ENCODE assay signal across 8 cellular contexts in genomic region chr19:13024126-13024957, GRCh38. TPM values are rescaled to one million over a fixed set of nuclear protein-coding genes. Genes with fewer than 3 reads are reported as not detected.
DNase-seq lines count a peak whose midpoint lies in the region; ATAC-seq and TF ChIP-seq lines count a peak whose summit lies in the region.

No MANE protein-coding gene starts in this region.

- intact Hi-C loops in Calu3 (cut with micrococcal nuclease; ENCODE audit: unreplicated experiment): no loop called here
- intact Hi-C loops in posterior vena cava (cut with DNase I): loop anchor here in 1 of 2 donors (5.0 kb wide), 1 partner anchor 232 kb away; the partner anchor contains the start of gene JUNB
- intact Hi-C loops in PC-9 (cut with micrococcal nuclease; ENCODE audit: unreplicated experiment): no loop called here

- DNase-seq in Calu3 (no peak), NCI-H748 treated with DMSO at 0.1 percent for 48 hours (lab: John Stamatoyannopoulos, UW) (peak; percentile 23), endothelial cell (ENCODE audit: low spot score) (no peak), posterior vena cava (ENCODE audit: low spot score) (peak; percentile 73), PC-9 (no peak), NCI-H1930 (lab: John Stamatoyannopoulos, UW) (no peak)

- H3K4me2 ChIP-seq in PC-9: no peak overlapping the region

- no peaks in the 10 kb centered on the region for H4K20me1 ChIP-seq in PC-9 (ENCODE audit: insufficient read depth)

- no peaks in the 10 kb centered on the region for H3K79me2 ChIP-seq in PC-9 (ENCODE audit: low read depth)

- H3K4me1 Mint-ChIP-seq in Calu3 (ENCODE audit: low read depth, unreplicated experiment) (peaks cover 27% of the 10 kb centered on the region), endothelial cell (ENCODE audit: unreplicated experiment) (peaks cover 85% of the 10 kb centered on the region)

- CTCF ChIA-PET in Calu3 (lab: Charles Lee) (no interaction called here), PC-9 (lab: Charles Lee) (no interaction called here)

- H3K36me3 Mint-ChIP-seq in Calu3 (ENCODE audit: insufficient read depth, unreplicated experiment) (peaks cover 7% of the 10 kb centered on the region), endothelial cell (ENCODE audit: low read depth, unreplicated experiment) (peaks cover 5% of the 10 kb centered on the region)

- H3K4me1 ChIP-seq in PC-9 (replicated peaks; ENCODE audit: insufficient read depth): no peaks in the 10 kb centered on the region

- BruUV-seq in Calu3 (replicated peaks; lab: Mats Ljungman, UMichigan): no TSS peak
- BruUV-seq in PC-9 (replicated peaks; lab: Mats Ljungman, UMichigan): no TSS peak

- no peaks in the 10 kb centered on the region for H3K9me2 ChIP-seq in PC-9 (ENCODE audit: insufficient read depth)

- POLR2A ChIA-PET in PC-9 (lab: Charles Lee; ENCODE audit: unreplicated experiment): no interaction called here

- H2AFZ ChIP-seq in PC-9: no peak overlapping the region

- peaks cover 5% of the 10 kb centered on the region; the same call in 1 of the 2 replicates for H3F3A ChIP-seq in PC-9 (ENCODE audit: insufficient read depth, low read depth)

- no peaks in the 10 kb centered on the region for H3K27me3 Mint-ChIP-seq in Calu3 (ENCODE audit: unreplicated experiment)
- H3K27me3 Mint-ChIP-seq in endothelial cell (ENCODE audit: unreplicated experiment): peaks cover 25% of the 10 kb centered on the region

- TF ChIP-seq CTCF in Calu3 (IDR thresholded peaks at IDR 0.05; ENCODE audit: unreplicated experiment) (no peak), endothelial cell (IDR thresholded peaks at IDR 0.05; ENCODE audit: unreplicated experiment) (no peak), PC-9 (conservative IDR thresholded peaks at IDR 0.05) (no peak)

- ATAC-seq in HG02763 (IDR thresholded peaks at IDR 0.05; ENCODE audit: unreplicated experiment) (no peak), GM18868 (IDR thresholded peaks at IDR 0.05; ENCODE audit: unreplicated experiment) (no peak)

- H3K27me3 ChIP-seq in PC-9 (ENCODE audit: insufficient read depth, low read depth): peaks cover 8% of the 10 kb centered on the region; the same call in 1 of the 2 replicates

- H3K9me3 Mint-ChIP-seq in Calu3 (ENCODE audit: low read depth, unreplicated experiment) (no peaks in the 10 kb centered on the region), endothelial cell (ENCODE audit: unreplicated experiment) (no peaks in the 10 kb centered on the region)

- no peaks in the 10 kb centered on the region for H3K36me3 ChIP-seq in PC-9 (ENCODE audit: low read depth)

- H3K4me3 Mint-ChIP-seq in Calu3 (ENCODE audit: low read depth, unreplicated experiment) (peak overlapping the region; percentile 53), endothelial cell (ENCODE audit: unreplicated experiment) (peak overlapping the region; percentile 85)

- no peaks in the 10 kb centered on the region for H3K9me3 ChIP-seq in PC-9 (ENCODE audit: insufficient read depth, low read depth)

- H3K27ac ChIP-seq in PC-9: no peak overlapping the region

- H3K27ac Mint-ChIP-seq in Calu3 (ENCODE audit: unreplicated experiment) (peak overlapping the region; percentile 43), endothelial cell (ENCODE audit: unreplicated experiment) (peak overlapping the region; percentile 84)

- no peak overlapping the region for H3K4me3 ChIP-seq in PC-9

RNA-seq across cellular contexts. Expression of gene NFIX, which starts 29.1 kb away (rescaled TPM):
- 16.4 and 21.9 TPM in 2 replicates for total RNA-seq in Calu3 (2022)
- total RNA-seq in endothelial cell (ENCODE audit: unreplicated experiment): 9.9 TPM
- total RNA-seq in posterior vena cava: 100 to 1,000 TPM; 242 to 327 TPM
- total RNA-seq in PC-9 (2021): 19.7 and 24.2 TPM in 2 replicates

RNA-seq across cellular contexts. Expression of gene DAND5, which starts 55.0 kb away (rescaled TPM):
- total RNA-seq in Calu3 (2022) (0.21 and 0.47 TPM in 2 replicates), endothelial cell (ENCODE audit: unreplicated experiment) (0.69 TPM), posterior vena cava (not detected), PC-9 (2021) (0.20 and 0.28 TPM in 2 replicates)

Comparison
In these comparisons a context has a peak if more than half of its experiments do, and no peak if none do; other contexts are left out.
1. DNase-seq: peak in NCI-H748 treated with DMSO at 0.1 percent for 48 hours (single experiment) and posterior vena cava (single experiment); none in Calu3 (single experiment), endothelial cell (single experiment), PC-9 (0 of 2) and NCI-H1930 (0 of 2).